8 cellular contexts compared by ENCODE assay signal in the genomic region with DNA sequence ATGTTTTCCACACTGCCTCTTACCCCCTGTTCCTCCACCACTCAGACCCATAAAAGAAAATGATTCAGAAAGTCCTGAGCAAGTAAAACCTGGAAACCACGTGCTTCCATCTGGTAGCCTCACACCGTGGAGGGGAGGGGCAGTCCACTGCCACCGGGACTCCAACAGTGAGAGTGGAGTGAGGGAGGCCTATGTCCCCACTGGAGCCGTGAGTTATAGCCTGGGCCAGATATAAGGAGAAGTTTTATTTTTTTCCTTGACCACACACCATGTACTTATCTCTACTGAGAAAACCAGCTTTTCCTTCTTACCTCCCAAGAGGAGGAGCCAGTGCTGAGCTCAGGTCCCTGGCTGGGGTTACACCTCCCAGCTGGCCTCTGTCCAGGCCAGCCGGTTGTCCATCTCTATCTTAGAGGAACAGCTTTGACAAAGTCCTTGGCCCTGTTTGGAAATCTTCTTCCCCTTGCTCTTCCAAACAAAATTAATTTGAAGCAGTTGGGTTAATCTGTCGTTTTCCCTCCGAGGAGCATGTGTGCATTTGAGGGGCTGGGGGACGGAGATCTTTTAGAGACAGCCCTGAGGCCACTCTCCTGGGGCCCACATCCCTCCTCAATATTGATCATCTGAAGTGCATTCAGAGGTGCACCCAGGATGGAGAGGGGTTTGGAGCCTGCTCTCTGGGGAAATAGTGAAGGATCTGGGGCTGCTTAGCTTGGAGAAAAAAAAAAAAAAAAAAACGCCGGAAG. TPM values are rescaled to one million over a fixed set of nuclear protein-coding genes. Genes with fewer than 3 reads are reported as not detected.
A peak's percentile ranks its signal among the peaks of the same experiment; 100 is the strongest.
DNase-seq lines count a peak whose midpoint lies in the region; ATAC-seq and TF ChIP-seq lines count a peak whose summit lies in the region.
"Had no signal": no experiment of that assay in that cellular context is flagged by ENCODE, and none has a peak within 500 bp of the region (broad histone marks: within the 10 kb centered on the region; RNA-seq: fewer than 3 reads in every experiment).

No MANE protein-coding gene starts in this region.

- H3K4me1 Mint-ChIP-seq in stimulated activated effector memory CD8-positive, alpha-beta T cell treated with anti-CD3 and anti-CD28 coated beads, Interleukin-12 subunit alpha, Interleukin-12 subunit beta, amount 100 ng/mL, for 72 hours, result no peaks in the 10 kb centered on the region

- no peaks in the 10 kb centered on the region for H3K36me3 Mint-ChIP-seq in stimulated activated effector memory CD8-positive, alpha-beta T cell treated with anti-CD3 and anti-CD28 coated beads, Interleukin-12 subunit alpha, Interleukin-12 subunit beta, amount 100 ng/mL, for 72 hours

- H3K4me3 ChIP-seq in HEK293 (ENCODE audit: low read depth, low read length), result no peak overlapping the region
- H3K4me3 ChIP-seq in gastroesophageal sphincter, result no peak overlapping the region

- no peak for TF ChIP-seq EP300 in gastroesophageal sphincter (IDR thresholded peaks at IDR 0.05)

- no peaks in the 10 kb centered on the region for H3K9me3 Mint-ChIP-seq in stimulated activated effector memory CD8-positive, alpha-beta T cell treated with anti-CD3 and anti-CD28 coated beads, Interleukin-12 subunit alpha, Interleukin-12 subunit beta, amount 100 ng/mL, for 72 hours

- no peak overlapping the region for H3K4me3 Mint-ChIP-seq in stimulated activated effector memory CD8-positive, alpha-beta T cell treated with anti-CD3 and anti-CD28 coated beads, Interleukin-12 subunit alpha, Interleukin-12 subunit beta, amount 100 ng/mL, for 72 hours

- H3K4me1 ChIP-seq in HEK293 (ENCODE audit: control insufficient read depth, insufficient read depth, low read length), result peaks cover 8% of the 10 kb centered on the region
- peaks cover 0 to 9% (median 0%) of the 10 kb centered on the region in 3 donors for H3K4me1 ChIP-seq in gastroesophageal sphincter

- CTCF ChIA-PET in HEK293 (lab: Yijun Ruan, JAX), result interaction anchor here (0.9 to 2.2 kb wide), 3 partner anchors 9 to 129 kb away, joined by 3 to 12 read pairs (median 3); no protein-coding TSS in a partner anchor

- no peak overlapping the region for H3K27ac Mint-ChIP-seq in stimulated activated effector memory CD8-positive, alpha-beta T cell treated with anti-CD3 and anti-CD28 coated beads, Interleukin-12 subunit alpha, Interleukin-12 subunit beta, amount 100 ng/mL, for 72 hours

- POLR2A ChIA-PET in HEK293 (lab: Yijun Ruan, JAX), result interaction anchor here (0.6 to 0.7 kb wide), 2 partner anchors 49 to 847 kb away, joined by 3 to 5 read pairs; a partner anchor contains a TSS

- ATAC-seq in gastroesophageal sphincter (peak; percentile 64), HG03135 (IDR thresholded peaks at IDR 0.05; ENCODE audit: unreplicated experiment) (no peak), HG03460 (IDR thresholded peaks at IDR 0.05; ENCODE audit: unreplicated experiment) (no peak)
- peak; percentile 80 for ATAC-seq in stimulated activated effector memory CD8-positive, alpha-beta T cell treated with anti-CD3 and anti-CD28 coated beads, Interleukin-12 subunit alpha, Interleukin-12 subunit beta, amount 100 ng/mL, for 72 hours

- no peak for TF ChIP-seq POLR2A in gastroesophageal sphincter (IDR thresholded peaks at IDR 0.05)

- no peaks in the 10 kb centered on the region for H3K9me3 ChIP-seq in HEK293 (ENCODE audit: control insufficient read depth, insufficient read depth, low read depth, low read length)
- H3K9me3 ChIP-seq in gastroesophageal sphincter, result no peaks in the 10 kb centered on the region

- WGBS in gastroesophageal sphincter (ENCODE audit: low coverage in 1 of 2), 2 donors, result 26 to 39% methylated on average over 9 of the region's 10 CpGs

- no peak overlapping the region; the same call in 1 of the 2 replicates for H3K27ac ChIP-seq in HEK293 (ENCODE audit: extremely low read depth, low read depth, low read length)
- H3K27ac ChIP-seq in gastroesophageal sphincter, result no peak overlapping the region

- TF ChIP-seq CTCF in HEK293 (tag by site-specific recombination; IDR thresholded peaks at IDR 0.05) (no peak), gastroesophageal sphincter (IDR thresholded peaks at IDR 0.05) (no peak)

- DNase-seq in RPMI8226, result peak; percentile 66
- no peak for DNase-seq in stimulated activated effector memory CD8-positive, alpha-beta T cell treated with anti-CD3 and anti-CD28 coated beads, Interleukin-12 subunit alpha, Interleukin-12 subunit beta, amount 100 ng/mL, for 72 hours (ENCODE audit: low spot score in 2 of 2)
- no peak for DNase-seq in SW 1271 (lab: John Stamatoyannopoulos, UW)
- DNase-seq: NCI-H1694 had no signal

- H3K27me3 ChIP-seq in gastroesophageal sphincter, result no peaks in the 10 kb centered on the region

- H3K36me3 ChIP-seq in HEK293 (ENCODE audit: control insufficient read depth in 2 of 2, insufficient read depth in 1 of 2, low read length in 2 of 2), result no peaks in the 10 kb centered on the region
- no peaks in the 10 kb centered on the region for H3K36me3 ChIP-seq in gastroesophageal sphincter

TF ChIP-seq in HEK293, 187 proteins besides CTCF, POLR2A, EP300 and RAD21 (continues in another document):
- TF ChIP-seq ZNF549 (tag by site-specific recombination; IDR thresholded peaks at IDR 0.05) (no peak), ZNF366 (tag by site-specific recombination; conservative IDR thresholded peaks at IDR 0.05) (0 out of 2 replicates have a peak, but pooled peaks have one; percentile 27), KLF9 (tag by site-specific recombination; IDR thresholded peaks at IDR 0.05; ENCODE audit: low read depth) (no peak), SETDB1 (IDR thresholded peaks at IDR 0.05; ENCODE audit: insufficient read length, low read length) (peak; percentile 19), ZNF175 (tag by site-specific recombination; IDR thresholded peaks at IDR 0.05) (no peak), ZNF239 (tag by site-specific recombination; IDR thresholded peaks at IDR 0.05) (no peak), SP7 (tag by site-specific recombination; IDR thresholded peaks at IDR 0.05) (peak; percentile 18; the same call in 1 of the 2 replicates), ZNF596 (tag by site-specific recombination; IDR thresholded peaks at IDR 0.05) (no peak), MZF1 (tag by site-specific recombination; IDR thresholded peaks at IDR 0.05; ENCODE audit: borderline replicate concordance) (no peak)
- TF ChIP-seq, protein P1, sequence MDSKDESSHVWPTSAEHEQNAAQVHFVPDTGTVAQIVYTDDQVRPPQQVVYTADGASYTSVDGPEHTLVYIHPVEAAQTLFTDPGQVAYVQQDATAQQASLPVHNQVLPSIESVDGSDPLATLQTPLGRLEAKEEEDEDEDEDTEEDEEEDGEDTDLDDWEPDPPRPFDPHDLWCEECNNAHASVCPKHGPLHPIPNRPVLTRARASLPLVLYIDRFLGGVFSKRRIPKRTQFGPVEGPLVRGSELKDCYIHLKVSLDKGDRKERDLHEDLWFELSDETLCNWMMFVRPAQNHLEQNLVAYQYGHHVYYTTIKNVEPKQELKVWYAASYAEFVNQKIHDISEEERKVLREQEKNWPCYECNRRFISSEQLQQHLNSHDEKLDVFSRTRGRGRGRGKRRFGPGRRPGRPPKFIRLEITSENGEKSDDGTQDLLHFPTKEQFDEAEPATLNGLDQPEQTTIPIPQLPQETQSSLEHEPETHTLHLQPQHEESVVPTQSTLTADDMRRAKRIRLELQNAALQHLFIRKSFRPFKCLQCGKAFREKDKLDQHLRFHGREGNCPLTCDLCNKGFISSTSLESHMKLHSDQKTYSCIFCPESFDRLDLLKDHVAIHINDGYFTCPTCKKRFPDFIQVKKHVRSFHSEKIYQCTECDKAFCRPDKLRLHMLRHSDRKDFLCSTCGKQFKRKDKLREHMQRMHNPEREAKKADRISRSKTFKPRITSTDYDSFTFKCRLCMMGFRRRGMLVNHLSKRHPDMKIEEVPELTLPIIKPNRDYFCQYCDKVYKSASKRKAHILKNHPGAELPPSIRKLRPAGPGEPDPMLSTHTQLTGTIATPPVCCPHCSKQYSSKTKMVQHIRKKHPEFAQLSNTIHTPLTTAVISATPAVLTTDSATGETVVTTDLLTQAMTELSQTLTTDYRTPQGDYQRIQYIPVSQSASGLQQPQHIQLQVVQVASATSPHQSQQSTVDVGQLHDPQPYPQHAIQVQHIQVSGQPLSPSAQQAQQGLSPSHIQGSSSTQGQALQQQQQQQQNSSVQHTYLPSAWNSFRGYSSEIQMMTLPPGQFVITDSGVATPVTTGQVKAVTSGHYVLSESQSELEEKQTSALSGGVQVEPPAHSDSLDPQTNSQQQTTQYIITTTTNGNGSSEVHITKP (tag by site-specific recombination; IDR thresholded peaks at IDR 0.05), result peak; percentile 88
- TF ChIP-seq, protein P2, sequence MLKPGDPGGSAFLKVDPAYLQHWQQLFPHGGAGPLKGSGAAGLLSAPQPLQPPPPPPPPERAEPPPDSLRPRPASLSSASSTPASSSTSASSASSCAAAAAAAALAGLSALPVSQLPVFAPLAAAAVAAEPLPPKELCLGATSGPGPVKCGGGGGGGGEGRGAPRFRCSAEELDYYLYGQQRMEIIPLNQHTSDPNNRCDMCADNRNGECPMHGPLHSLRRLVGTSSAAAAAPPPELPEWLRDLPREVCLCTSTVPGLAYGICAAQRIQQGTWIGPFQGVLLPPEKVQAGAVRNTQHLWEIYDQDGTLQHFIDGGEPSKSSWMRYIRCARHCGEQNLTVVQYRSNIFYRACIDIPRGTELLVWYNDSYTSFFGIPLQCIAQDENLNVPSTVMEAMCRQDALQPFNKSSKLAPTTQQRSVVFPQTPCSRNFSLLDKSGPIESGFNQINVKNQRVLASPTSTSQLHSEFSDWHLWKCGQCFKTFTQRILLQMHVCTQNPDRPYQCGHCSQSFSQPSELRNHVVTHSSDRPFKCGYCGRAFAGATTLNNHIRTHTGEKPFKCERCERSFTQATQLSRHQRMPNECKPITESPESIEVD (tag by site-specific recombination; IDR thresholded peaks at IDR 0.05), result 0 out of 2 replicates have a peak, but pooled peaks have one; percentile 37
- TF ChIP-seq, protein P3, sequence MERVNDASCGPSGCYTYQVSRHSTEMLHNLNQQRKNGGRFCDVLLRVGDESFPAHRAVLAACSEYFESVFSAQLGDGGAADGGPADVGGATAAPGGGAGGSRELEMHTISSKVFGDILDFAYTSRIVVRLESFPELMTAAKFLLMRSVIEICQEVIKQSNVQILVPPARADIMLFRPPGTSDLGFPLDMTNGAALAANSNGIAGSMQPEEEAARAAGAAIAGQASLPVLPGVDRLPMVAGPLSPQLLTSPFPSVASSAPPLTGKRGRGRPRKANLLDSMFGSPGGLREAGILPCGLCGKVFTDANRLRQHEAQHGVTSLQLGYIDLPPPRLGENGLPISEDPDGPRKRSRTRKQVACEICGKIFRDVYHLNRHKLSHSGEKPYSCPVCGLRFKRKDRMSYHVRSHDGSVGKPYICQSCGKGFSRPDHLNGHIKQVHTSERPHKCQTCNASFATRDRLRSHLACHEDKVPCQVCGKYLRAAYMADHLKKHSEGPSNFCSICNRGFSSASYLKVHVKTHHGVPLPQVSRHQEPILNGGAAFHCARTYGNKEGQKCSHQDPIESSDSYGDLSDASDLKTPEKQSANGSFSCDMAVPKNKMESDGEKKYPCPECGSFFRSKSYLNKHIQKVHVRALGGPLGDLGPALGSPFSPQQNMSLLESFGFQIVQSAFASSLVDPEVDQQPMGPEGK (tag by site-specific recombination; IDR thresholded peaks at IDR 0.05), result peak; percentile 48; the same call in 1 of the 2 replicates

RNA-seq across cellular contexts. Expression of a gene that starts 49.1 kb away (rescaled TPM):
- total RNA-seq in gastroesophageal sphincter, result 100 to 1,000 TPM; 254 to 263 (median 258) TPM

Comparison
In these comparisons a context has a peak if more than half of its experiments do, and no peak if none do; other contexts are left out.
1. ATAC-seq: peak in gastroesophageal sphincter (single experiment) and stimulated activated effector memory CD8-positive, alpha-beta T cell treated with anti-CD3 and anti-CD28 coated beads, Interleukin-12 subunit alpha, Interleukin-12 subunit beta, amount 100 ng/mL, for 72 hours (single experiment); none in HG03135 (single experiment) and HG03460 (single experiment).